In the genomic region with DNA sequence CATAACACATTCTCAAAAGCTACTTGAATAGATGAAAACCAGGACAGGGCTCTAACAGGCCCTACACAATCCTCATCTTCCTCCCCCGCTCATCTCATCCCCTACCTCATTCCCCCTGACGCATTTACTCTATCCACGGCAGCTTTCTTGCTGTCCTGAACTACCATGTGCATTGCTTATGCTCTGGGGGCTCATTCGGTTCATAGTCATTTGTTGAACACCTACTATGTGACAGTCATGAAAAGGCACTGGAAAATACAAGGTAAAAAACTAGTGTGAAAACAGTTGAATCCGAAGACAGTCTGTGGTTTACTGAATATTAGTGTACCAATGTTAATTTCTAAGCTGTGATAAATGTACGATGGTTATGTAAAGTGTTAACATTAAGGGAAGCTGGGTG, we compare ENCODE assay signal across 8 cellular contexts. TPM values are rescaled to one million over a fixed set of nuclear protein-coding genes. Genes with fewer than 3 reads are reported as not detected.
DNase-seq lines count a peak whose midpoint lies in the region; ATAC-seq and TF ChIP-seq lines count a peak whose summit lies in the region.

No MANE protein-coding gene starts in this region.

- WGBS in esophagus muscularis mucosa: 73% methylated on average over 6 of the region's 6 CpGs
- WGBS in trophoblast cell (ENCODE audit: extremely low coverage, insufficient coverage, insufficient read length): 100% methylated on average over 3 of the region's 6 CpGs

- peaks cover 35% of the 10 kb centered on the region for H3K4me1 ChIP-seq in DOHH2 (ENCODE audit: control insufficient read depth, low read length)
- peaks cover 18% of the 10 kb centered on the region for H3K4me1 ChIP-seq in Panc1 (ENCODE audit: control insufficient read depth, insufficient read depth, low read length)
- H3K4me1 ChIP-seq in esophagus muscularis mucosa: peaks cover 27 to 43% (median 42%) of the 10 kb centered on the region in 4 donors
- H3K4me1 ChIP-seq in trophoblast cell (ENCODE audit: control insufficient read depth in 1 of 2, insufficient read depth in 2 of 2, low read length in 2 of 2): peaks cover 9 to 10% of the 10 kb centered on the region in 2 experiments

- H3K9ac ChIP-seq in trophoblast cell (ENCODE audit: low read length): no peak overlapping the region

- in situ Hi-C loops in Panc1 (cut with HindIII; ENCODE audit: low pct_unique_long_range_greater_than_20kb, low sequenced_read_pairs): no loop called here

- no peak overlapping the region for H2AK5ac ChIP-seq in trophoblast cell (ENCODE audit: low read length)

- no TSS peak for BruUV-seq in Panc1 (replicated peaks; lab: Mats Ljungman, UMichigan)

- H3K27ac ChIP-seq in DOHH2 (ENCODE audit: low read depth, low read length) (no peak overlapping the region), Panc1 (ENCODE audit: low read length) (peak overlapping the region; percentile 98), esophagus muscularis mucosa (replicated peaks in 1 of 4) (no peak overlapping the region), trophoblast cell (ENCODE audit: low read depth, low read length) (no peak overlapping the region)

- no peak for TF ChIP-seq POLR2A in esophagus muscularis mucosa (IDR thresholded peaks at IDR 0.05; ENCODE audit: low read depth)

- peak overlapping the region; percentile 94 for H3K4ac ChIP-seq in trophoblast cell (ENCODE audit: low read depth, low read length)

- H3K79me1 ChIP-seq in trophoblast cell (ENCODE audit: low read length): peaks cover 10% of the 10 kb centered on the region

- H4K12ac ChIP-seq in trophoblast cell (ENCODE audit: low read depth, low read length): peak overlapping the region; percentile 76

- DNase-seq in Panc1 (ENCODE audit: low read depth, low spot score): no peak
- DNase-seq in esophagus muscularis mucosa (ENCODE audit: extremely low spot score): no peak
- no peak for DNase-seq in trophoblast cell
- DNase-seq in DMS153 treated with DMSO at 0.1 percent for 48 hours (lab: John Stamatoyannopoulos, UW; ENCODE audit: unreplicated experiment): no peak
- no peak for DNase-seq in hippocampal formation (lab: John Stamatoyannopoulos, UW)
- DNase-seq in cortex of kidney (lab: John Stamatoyannopoulos, UW): no peak

- H3K18ac ChIP-seq in trophoblast cell (ENCODE audit: low read length): no peak overlapping the region

- no peak overlapping the region for H3K14ac ChIP-seq in trophoblast cell (ENCODE audit: low read length)

- H3K4me2 ChIP-seq in DOHH2 (ENCODE audit: low read length) (peak overlapping the region; percentile 92), trophoblast cell (ENCODE audit: low read length) (peak overlapping the region; percentile 29)

- peaks cover 4% of the 10 kb centered on the region; the same call in 1 of the 2 replicates for H4K20me1 ChIP-seq in DOHH2 (ENCODE audit: control insufficient read depth, insufficient read depth, low read depth, low read length)

- intact Hi-C loops in Panc1 (cut with micrococcal nuclease; ENCODE audit: unreplicated experiment): no loop called here
- intact Hi-C loops in esophagus muscularis mucosa (cut with DNase I): loop anchor here (5.0 kb wide), 2 partner anchors 85 to 200 kb away; a partner anchor contains a TSS

- H2BK12ac ChIP-seq in trophoblast cell (ENCODE audit: low read length): no peak overlapping the region

- H3K9me3 ChIP-seq in DOHH2 (ENCODE audit: control insufficient read depth, insufficient read depth, low read length): no peaks in the 10 kb centered on the region
- no peaks in the 10 kb centered on the region for H3K9me3 ChIP-seq in Panc1 (ENCODE audit: control insufficient read depth, insufficient read depth, low read depth, low read length)
- no peaks in the 10 kb centered on the region for H3K9me3 ChIP-seq in esophagus muscularis mucosa
- H3K9me3 ChIP-seq in trophoblast cell (ENCODE audit: insufficient read depth, low read depth, low read length): no peaks in the 10 kb centered on the region

- H3K36me3 ChIP-seq in DOHH2 (ENCODE audit: control insufficient read depth, low read length) (peaks cover 20% of the 10 kb centered on the region), Panc1 (ENCODE audit: control insufficient read depth, insufficient read depth, low read length) (peaks cover 17% of the 10 kb centered on the region), esophagus muscularis mucosa (no peaks in the 10 kb centered on the region), trophoblast cell (ENCODE audit: control insufficient read depth in 1 of 2, insufficient read depth in 2 of 2, low read length in 2 of 2) (no peaks in the 10 kb centered on the region)

- peak overlapping the region; percentile 72 for H2AFZ ChIP-seq in trophoblast cell (ENCODE audit: insufficient read depth, low read length, poor library complexity)

- H4K91ac ChIP-seq in trophoblast cell (ENCODE audit: low read depth, low read length): no peak overlapping the region

- no peaks in the 10 kb centered on the region for H3F3A ChIP-seq in DOHH2 (ENCODE audit: control insufficient read depth, insufficient read depth)

- no peak for TF ChIP-seq EP300 in esophagus muscularis mucosa (IDR thresholded peaks at IDR 0.05)

- POLR2A ChIA-PET in Panc1 (lab: Charles Lee): no interaction called here

- CTCF ChIA-PET in Panc1 (lab: Charles Lee): no interaction called here

- H3K79me2 ChIP-seq in DOHH2 (ENCODE audit: control insufficient read depth, low read length) (peaks cover 64% of the 10 kb centered on the region), trophoblast cell (ENCODE audit: control insufficient read depth, insufficient read depth, low read length, poor library complexity) (peaks cover 8% of the 10 kb centered on the region)

- no peak overlapping the region for H3K23ac ChIP-seq in trophoblast cell (ENCODE audit: low read length)

- H4K8ac ChIP-seq in trophoblast cell (ENCODE audit: low read depth, low read length): peak overlapping the region; percentile 92

- H3K27me3 ChIP-seq in DOHH2 (ENCODE audit: control insufficient read depth, low read length) (no peaks in the 10 kb centered on the region), Panc1 (ENCODE audit: control insufficient read depth, insufficient read depth, low read length) (no peaks in the 10 kb centered on the region), esophagus muscularis mucosa (no peaks in the 10 kb centered on the region), trophoblast cell (ENCODE audit: insufficient read depth, low read length) (no peaks in the 10 kb centered on the region)

- no peak overlapping the region for H2BK120ac ChIP-seq in trophoblast cell (ENCODE audit: insufficient read depth, low read length, poor library complexity)

- no peaks in the 10 kb centered on the region for H3K9me2 ChIP-seq in DOHH2 (replicated peaks; ENCODE audit: control insufficient read depth, low read length)

- TF ChIP-seq CTCF in DOHH2 (IDR thresholded peaks at IDR 0.05; ENCODE audit: low read depth, low read length, poor library complexity, severe bottlenecking) (no peak), Panc1 (IDR thresholded peaks at IDR 0.05) (no peak), esophagus muscularis mucosa (IDR thresholded peaks at IDR 0.05) (no peak)

- peak overlapping the region; percentile 97 for H3K4me3 ChIP-seq in DOHH2 (ENCODE audit: low read length)
- H3K4me3 ChIP-seq in Panc1 (ENCODE audit: low read depth in 2 of 2, low read length in 2 of 2): peak overlapping the region; percentile 69 to 98
- peak overlapping the region; percentile 75 to 79 (median 77) for H3K4me3 ChIP-seq in esophagus muscularis mucosa
- no peak overlapping the region for H3K4me3 ChIP-seq in trophoblast cell (ENCODE audit: low read depth, low read length)

- H2BK5ac ChIP-seq in trophoblast cell (ENCODE audit: low read depth, low read length, poor library complexity): no peak overlapping the region

- ATAC-seq in Panc1 (no peak), HG03439 (IDR thresholded peaks at IDR 0.05; ENCODE audit: unreplicated experiment) (no peak)

RNA-seq across cellular contexts. Expression of a gene that starts 0.8 kb away (rescaled TPM):
- total RNA-seq in Panc1 (2021; ENCODE audit: unreplicated experiment): 26.7 TPM
- polyA plus RNA-seq in Panc1 (2012; ENCODE audit: insufficient read length): 52.3 TPM
- total RNA-seq in esophagus muscularis mucosa: 10 to 100 TPM; 13.8 to 19.0 (median 15.3) TPM
- polyA plus RNA-seq in trophoblast cell (2013): 13.9 and 14.1 TPM in 2 replicates

RNA-seq across cellular contexts. Expression of a gene that starts 2.7 kb away (rescaled TPM):
- 78.7 TPM for total RNA-seq in Panc1 (2021; ENCODE audit: unreplicated experiment)
- polyA plus RNA-seq in Panc1 (2012; ENCODE audit: insufficient read length): 78.6 TPM
- total RNA-seq in esophagus muscularis mucosa: 10 to 100 TPM; 65.6 to 89.3 (median 72.6) TPM
- 32.2 and 35.8 TPM in 2 replicates for polyA plus RNA-seq in trophoblast cell (2013)
